ENCODE assay signal across 14 cellular contexts in genomic region chr12:57268264-57268663, GRCh38. TPM values are rescaled to one million over a fixed set of nuclear protein-coding genes. Genes with fewer than 3 reads are reported as not detected.
A peak's percentile ranks its signal among the peaks of the same experiment; 100 is the strongest.
DNase-seq lines count a peak whose midpoint lies in the region; ATAC-seq, FAIRE-seq and TF ChIP-seq lines count a peak whose summit lies in the region.
"Had no signal": no experiment of that assay in that cellular context is flagged by ENCODE, and none has a peak within 500 bp of the region (broad histone marks: within the 10 kb centered on the region; RNA-seq: fewer than 3 reads in every experiment).

No MANE protein-coding gene starts in this region.

- no peak overlapping the region for H3K9ac ChIP-seq in astrocyte (ENCODE audit: low read length)

- no peaks in the 10 kb centered on the region for H3K79me2 ChIP-seq in astrocyte (ENCODE audit: insufficient read depth, low read length)

- FAIRE-seq in astrocyte (lab: Jason Lieb, UNC), result no peak

- H3K4me3 Mint-ChIP-seq in activated CD4-positive, alpha-beta T cell treated with anti-CD3 and anti-CD28 coated beads, Interleukin-2, amount 10 ng/mL, durations not matched to agents 24 days and 14 days, result no peak overlapping the region
- H3K4me3 Mint-ChIP-seq in IgD-negative memory B cell (no peak overlapping the region), astrocyte (ENCODE audit: unreplicated experiment) (no peak overlapping the region)

- intact Hi-C loops in activated CD4-positive, alpha-beta T cell treated with anti-CD3 and anti-CD28 coated beads, Interleukin-2, amount 10 ng/mL, durations not matched to agents 24 days and 14 days (cut with micrococcal nuclease), result no loop called here

- no peak overlapping the region for H3K27ac ChIP-seq in astrocyte (ENCODE audit: low read depth, low read length)
- H3K27ac ChIP-seq: VCaP had no signal

- TF ChIP-seq CTCF in astrocyte (IDR thresholded peaks at IDR 0.05; ENCODE audit: insufficient read depth, low read depth, low read length), result no peak

- no peaks in the 10 kb centered on the region for H4K20me1 ChIP-seq in astrocyte (ENCODE audit: insufficient read depth, low read length)

- H3K9me3 Mint-ChIP-seq in activated CD4-positive, alpha-beta T cell treated with anti-CD3 and anti-CD28 coated beads, Interleukin-2, amount 10 ng/mL, durations not matched to agents 24 days and 14 days, result no peaks in the 10 kb centered on the region
- H3K9me3 Mint-ChIP-seq in IgD-negative memory B cell (no peaks in the 10 kb centered on the region), astrocyte (ENCODE audit: unreplicated experiment) (no peaks in the 10 kb centered on the region)

- no peak for ATAC-seq in HG03460 (IDR thresholded peaks at IDR 0.05; ENCODE audit: unreplicated experiment)
- ATAC-seq: left lobe of liver had no signal

- H2AFZ ChIP-seq in astrocyte (ENCODE audit: low read depth, low read length), result no peak overlapping the region

- H3K4me2 ChIP-seq in astrocyte (ENCODE audit: low read length), result no peak overlapping the region

- peaks cover 3% of the 10 kb centered on the region for H3K4me1 ChIP-seq in astrocyte (ENCODE audit: insufficient read depth, low read length)

- peak overlapping the region; percentile 78 for H3K27ac Mint-ChIP-seq in activated CD4-positive, alpha-beta T cell treated with anti-CD3 and anti-CD28 coated beads, Interleukin-2, amount 10 ng/mL, durations not matched to agents 24 days and 14 days
- H3K27ac Mint-ChIP-seq in IgD-negative memory B cell (peak overlapping the region in 2 of 3 donors; percentile 39 to 59), astrocyte (ENCODE audit: unreplicated experiment) (peak overlapping the region; percentile 42)

- no peaks in the 10 kb centered on the region for H3K27me3 ChIP-seq in astrocyte (ENCODE audit: insufficient read depth, low read length)

- H3K4me3 ChIP-seq in astrocyte (ENCODE audit: insufficient read depth, low read depth, low read length), result no peak overlapping the region

- H3K4me1 Mint-ChIP-seq in activated CD4-positive, alpha-beta T cell treated with anti-CD3 and anti-CD28 coated beads, Interleukin-2, amount 10 ng/mL, durations not matched to agents 24 days and 14 days, result peaks cover 14% of the 10 kb centered on the region
- H3K4me1 Mint-ChIP-seq in IgD-negative memory B cell (peaks cover 0 to 9% (median 4%) of the 10 kb centered on the region in 3 donors), astrocyte (ENCODE audit: low read depth, unreplicated experiment) (peaks cover 18% of the 10 kb centered on the region)

- H3K9me3 ChIP-seq in astrocyte (ENCODE audit: insufficient read depth, low read depth, low read length), result no peaks in the 10 kb centered on the region

- peaks cover 53% of the 10 kb centered on the region for H3K36me3 Mint-ChIP-seq in activated CD4-positive, alpha-beta T cell treated with anti-CD3 and anti-CD28 coated beads, Interleukin-2, amount 10 ng/mL, durations not matched to agents 24 days and 14 days (ENCODE audit: low read depth)
- H3K36me3 Mint-ChIP-seq in IgD-negative memory B cell (peaks cover 6% of the 10 kb centered on the region), astrocyte (ENCODE audit: low read depth, unreplicated experiment) (peaks cover 15% of the 10 kb centered on the region)

- H3K27me3 Mint-ChIP-seq in activated CD4-positive, alpha-beta T cell treated with anti-CD3 and anti-CD28 coated beads, Interleukin-2, amount 10 ng/mL, durations not matched to agents 24 days and 14 days, result no peaks in the 10 kb centered on the region
- no peaks in the 10 kb centered on the region for H3K27me3 Mint-ChIP-seq in IgD-negative memory B cell
- no peaks in the 10 kb centered on the region for H3K27me3 Mint-ChIP-seq in astrocyte (ENCODE audit: low read depth, unreplicated experiment)

- DNase-seq in activated CD4-positive, alpha-beta T cell treated with anti-CD3 and anti-CD28 coated beads, Interleukin-2, amount 10 ng/mL, durations not matched to agents 24 days and 14 days, result no peak
- no peak for DNase-seq in activated CD4-positive, alpha-beta T cell treated with anti-CD3 and anti-CD28 coated beads for 4 hours
- DNase-seq in astrocyte (ENCODE audit: low read depth) (no peak), DMS79 treated with DMSO at 0.1 percent for 48 hours (lab: John Stamatoyannopoulos, UW) (no peak), EL (no peak)
- peak; percentile 16 to 24 for DNase-seq in stimulated activated CD4-positive, alpha-beta T cell treated with anti-CD3 and anti-CD28 coated beads, Interleukin-2, amount 100 ng/mL, for 48 hours
- DNase-seq: GOT3, NCI-H524, SHP77 had no signal

- H3K36me3 ChIP-seq in astrocyte (ENCODE audit: insufficient read depth, low read length), result peaks cover 18% of the 10 kb centered on the region

RNA-seq across cellular contexts. Expression of gene STAC3, which starts 17.3 kb away (rescaled TPM):
- 4.9 and 5.5 TPM in 2 replicates for total RNA-seq in activated CD4-positive, alpha-beta T cell treated with anti-CD3 and anti-CD28 coated beads, Interleukin-2, amount 10 ng/mL, durations not matched to agents 24 days and 14 days
- polyA plus RNA-seq in IgD-negative memory B cell, result 2.4 TPM
- 0.75 and 0.82 TPM in 2 replicates for total RNA-seq in astrocyte

RNA-seq across cellular contexts. Expression of gene SHMT2, which starts 38.8 kb away (rescaled TPM):
- 297 and 310 TPM in 2 replicates for total RNA-seq in activated CD4-positive, alpha-beta T cell treated with anti-CD3 and anti-CD28 coated beads, Interleukin-2, amount 10 ng/mL, durations not matched to agents 24 days and 14 days
- 176 TPM for polyA plus RNA-seq in IgD-negative memory B cell
- total RNA-seq in astrocyte, result 197 and 217 TPM in 2 replicates

RNA-seq across cellular contexts. Expression of gene NXPH4, which starts 51.7 kb away (rescaled TPM):
- total RNA-seq in activated CD4-positive, alpha-beta T cell treated with anti-CD3 and anti-CD28 coated beads, Interleukin-2, amount 10 ng/mL, durations not matched to agents 24 days and 14 days, result 0.47 and 0.73 TPM in 2 replicates
- polyA plus RNA-seq in IgD-negative memory B cell, result 8.3 TPM
- total RNA-seq in astrocyte, result 14.5 and 22.3 TPM in 2 replicates
- total RNA-seq: skeletal muscle tissue had no signal

Comparison
In these comparisons a context has a peak if more than half of its experiments do, and no peak if none do; other contexts are left out.
1. DNase-seq: peak in stimulated activated CD4-positive, alpha-beta T cell treated with anti-CD3 and anti-CD28 coated beads, Interleukin-2, amount 100 ng/mL, for 48 hours (2 of 2); none in activated CD4-positive, alpha-beta T cell treated with anti-CD3 and anti-CD28 coated beads, Interleukin-2, amount 10 ng/mL, durations not matched to agents 24 days and 14 days (single experiment), activated CD4-positive, alpha-beta T cell treated with anti-CD3 and anti-CD28 coated beads for 4 hours (0 of 2), astrocyte (single experiment), DMS79 treated with DMSO at 0.1 percent for 48 hours (single experiment) and EL (single experiment).
2. Peak in every context shown above with its lines, with median percentiles within 50 percentile points of each other: H3K27ac Mint-ChIP-seq.